Comparison of ENCODE assay signal across 10 cellular contexts in the genomic region with DNA sequence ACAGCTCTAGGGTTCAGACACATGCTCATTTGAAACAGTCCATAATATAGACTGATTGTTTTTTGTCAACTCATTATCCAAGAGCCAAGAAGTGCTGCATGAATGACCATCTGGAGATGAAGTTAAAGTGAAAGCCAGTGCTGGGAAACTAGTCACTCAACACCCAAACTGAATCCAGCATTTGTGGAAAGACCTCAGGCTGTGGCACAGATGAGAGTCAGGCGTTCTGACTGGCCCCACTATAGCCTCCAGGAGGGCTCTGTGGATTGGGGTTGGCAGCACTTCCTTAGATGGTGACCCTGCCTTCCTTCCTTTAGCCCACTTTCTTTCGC. TPM values are rescaled to one million over a fixed set of nuclear protein-coding genes. Genes with fewer than 3 reads are reported as not detected.
DNase-seq lines count a peak whose midpoint lies in the region; ATAC-seq and TF ChIP-seq lines count a peak whose summit lies in the region.
"Had no signal": no experiment of that assay in that cellular context is flagged by ENCODE, and none has a peak within 500 bp of the region (broad histone marks: within the 10 kb centered on the region; RNA-seq: fewer than 3 reads in every experiment).

No MANE protein-coding gene starts in this region.

- H3K27ac ChIP-seq in GM23338 (ENCODE audit: low read depth) (no peak overlapping the region), hepatocyte (no peak overlapping the region), psoas muscle (no peak overlapping the region)

- H3K36me3 ChIP-seq in GM23338 (ENCODE audit: insufficient read depth) (peaks cover 5% of the 10 kb centered on the region; the same call in 1 of the 2 replicates), hepatocyte (replicated peaks; ENCODE audit: insufficient read depth, low read depth) (no peaks in the 10 kb centered on the region), psoas muscle (ENCODE audit: insufficient read depth in 1 of 2, low read depth in 1 of 2) (no peaks in the 10 kb centered on the region)
- H3K36me3 ChIP-seq: MG63 had no signal

- H3K9me2 ChIP-seq in GM23338 (ENCODE audit: insufficient read depth), result no peaks in the 10 kb centered on the region
- H3K9me2 ChIP-seq in hepatocyte (replicated peaks; ENCODE audit: insufficient read depth), result no peaks in the 10 kb centered on the region

- DNase-seq in GM23338 (ENCODE audit: low spot score), result no peak
- no peak for DNase-seq in hepatocyte (ENCODE audit: low spot score)
- DNase-seq in psoas muscle, result no peak
- DNase-seq in GM10248 (ENCODE audit: extremely low spot score), result no peak
- no peak for DNase-seq in activated CD4-positive, alpha-beta memory T cell treated with anti-CD3 and anti-CD28 coated beads, Interleukin-2, amount 10 ng/mL, durations not matched to agents 7 days and 5 days
- DNase-seq: foreskin keratinocyte, GDM1, MG63 had no signal

- H3K79me2 ChIP-seq in GM23338 (replicated peaks; ENCODE audit: insufficient read depth) (peaks cover 20% of the 10 kb centered on the region), hepatocyte (no peaks in the 10 kb centered on the region)

- H3F3A ChIP-seq in GM23338 (replicated peaks; ENCODE audit: low read depth), result peaks cover 15% of the 10 kb centered on the region; the same call in 1 of the 2 replicates

- no peak for TF ChIP-seq CTCF in GM23338 (conservative IDR thresholded peaks at IDR 0.05; ENCODE audit: low read depth in 2 of 2)
- TF ChIP-seq CTCF in hepatocyte (IDR thresholded peaks at IDR 0.05; ENCODE audit: poor library complexity), result no peak
- no peak for TF ChIP-seq CTCF in psoas muscle (IDR thresholded peaks at IDR 0.05)
- no peak for TF ChIP-seq CTCF in GM10248 (IDR thresholded peaks at IDR 0.05; ENCODE audit: control extremely low read depth, extremely low read depth, low read depth, missing control alignments)

- H3K36me3 Mint-ChIP-seq in GM23338 (ENCODE audit: low read depth), result peaks cover 5% of the 10 kb centered on the region
- peaks cover 5% of the 10 kb centered on the region for H3K36me3 Mint-ChIP-seq in activated T-helper 17 cell treated with anti-CD3 and anti-CD28 coated beads, Interleukin-2, amount 50 U/mL, for 72 hours (ENCODE audit: low read depth)
- H3K36me3 Mint-ChIP-seq in activated CD4-positive, alpha-beta memory T cell treated with anti-CD3 and anti-CD28 coated beads, Interleukin-2, amount 10 ng/mL, durations not matched to agents 7 days and 5 days (ENCODE audit: low read depth), result peaks cover 3% of the 10 kb centered on the region

- H4K20me1 ChIP-seq in GM23338 (replicated peaks; ENCODE audit: insufficient read depth) (no peaks in the 10 kb centered on the region), hepatocyte (ENCODE audit: insufficient read depth, poor library complexity, severe bottlenecking) (no peaks in the 10 kb centered on the region)

- H3K9me3 ChIP-seq in hepatocyte (ENCODE audit: low read depth) (no peaks in the 10 kb centered on the region), psoas muscle (no peaks in the 10 kb centered on the region)
- H3K9me3 ChIP-seq: MG63 had no signal

- POLR2A ChIA-PET in GM10248 (lab: Yijun Ruan, JAX), result no interaction called here
- POLR2A ChIA-PET in activated CD4-positive, alpha-beta memory T cell treated with anti-CD3 and anti-CD28 coated beads, Interleukin-2, amount 10 ng/mL, durations not matched to agents 7 days and 5 days (lab: Charles Lee), result no interaction called here

- peaks cover 22% of the 10 kb centered on the region for H3K4me1 Mint-ChIP-seq in GM23338
- H3K4me1 Mint-ChIP-seq in activated T-helper 17 cell treated with anti-CD3 and anti-CD28 coated beads, Interleukin-2, amount 50 U/mL, for 72 hours, result peaks cover 13% of the 10 kb centered on the region
- H3K4me1 Mint-ChIP-seq in activated CD4-positive, alpha-beta memory T cell treated with anti-CD3 and anti-CD28 coated beads, Interleukin-2, amount 10 ng/mL, durations not matched to agents 7 days and 5 days, result peaks cover 19% of the 10 kb centered on the region

- peaks cover 33% of the 10 kb centered on the region for H3K27me3 ChIP-seq in GM23338 (ENCODE audit: insufficient read depth)
- H3K27me3 ChIP-seq in hepatocyte, result peaks cover 35% of the 10 kb centered on the region
- H3K27me3 ChIP-seq in psoas muscle (ENCODE audit: insufficient read depth in 3 of 3, low read length in 2 of 3), result peaks cover 0 to 29% (median 0%) of the 10 kb centered on the region in 3 donors
- H3K27me3 ChIP-seq: foreskin keratinocyte, MG63 had no signal

- no peaks in the 10 kb centered on the region; the same call in 2 of the 3 replicates for H3K9me3 Mint-ChIP-seq in GM23338
- no peaks in the 10 kb centered on the region for H3K9me3 Mint-ChIP-seq in activated T-helper 17 cell treated with anti-CD3 and anti-CD28 coated beads, Interleukin-2, amount 50 U/mL, for 72 hours
- H3K9me3 Mint-ChIP-seq in activated CD4-positive, alpha-beta memory T cell treated with anti-CD3 and anti-CD28 coated beads, Interleukin-2, amount 10 ng/mL, durations not matched to agents 7 days and 5 days, result no peaks in the 10 kb centered on the region

- H3K4me3 Mint-ChIP-seq in GM23338, result peak overlapping the region; percentile 97
- H3K4me3 Mint-ChIP-seq in activated T-helper 17 cell treated with anti-CD3 and anti-CD28 coated beads, Interleukin-2, amount 50 U/mL, for 72 hours, result peak overlapping the region; percentile 81
- no peak overlapping the region for H3K4me3 Mint-ChIP-seq in activated CD4-positive, alpha-beta memory T cell treated with anti-CD3 and anti-CD28 coated beads, Interleukin-2, amount 10 ng/mL, durations not matched to agents 7 days and 5 days

- H2AFZ ChIP-seq in GM23338 (no peak overlapping the region), hepatocyte (no peak overlapping the region)

- intact Hi-C loops in psoas muscle (cut with DNase I), result no loop called here

- peak overlapping the region; percentile 94 for H3K4me3 ChIP-seq in GM23338
- no peak overlapping the region for H3K4me3 ChIP-seq in hepatocyte
- H3K4me3 ChIP-seq in psoas muscle, result peak overlapping the region; percentile 70
- H3K4me3 ChIP-seq: MG63 had no signal

- CTCF ChIA-PET in GM10248 (lab: Yijun Ruan, JAX), result interaction anchor here (0.9 to 1.4 kb wide), 2 partner anchors 18 to 76 kb away, joined by 3 to 4 read pairs; partner anchors contain the start of gene EI24
- CTCF ChIA-PET in activated CD4-positive, alpha-beta memory T cell treated with anti-CD3 and anti-CD28 coated beads, Interleukin-2, amount 10 ng/mL, durations not matched to agents 7 days and 5 days (lab: Charles Lee), result interaction anchor here (0.6 kb wide), 1 partner anchor 22 kb away, joined by 3 read pairs; no protein-coding TSS in a partner anchor

- 52% methylated on average over 2 of the region's 2 CpGs for WGBS in hepatocyte (ENCODE audit: low lambda C conversion rate, missing lambda C conversion rate)
- 81 to 90% (median 84%) methylated on average over 2 of the region's 2 CpGs for WGBS in psoas muscle, 3 donors

- H3K27me3 Mint-ChIP-seq in GM23338 (ENCODE audit: insufficient read depth, low read depth, poor library complexity), result peaks cover 15% of the 10 kb centered on the region
- peaks cover 44% of the 10 kb centered on the region for H3K27me3 Mint-ChIP-seq in activated T-helper 17 cell treated with anti-CD3 and anti-CD28 coated beads, Interleukin-2, amount 50 U/mL, for 72 hours
- peaks cover 48% of the 10 kb centered on the region for H3K27me3 Mint-ChIP-seq in activated CD4-positive, alpha-beta memory T cell treated with anti-CD3 and anti-CD28 coated beads, Interleukin-2, amount 10 ng/mL, durations not matched to agents 7 days and 5 days

- H3K4me2 ChIP-seq in GM23338 (peak overlapping the region; percentile 85), hepatocyte (peak overlapping the region; percentile 96)

- no peak overlapping the region for H3K27ac Mint-ChIP-seq in GM23338
- no peak overlapping the region for H3K27ac Mint-ChIP-seq in activated T-helper 17 cell treated with anti-CD3 and anti-CD28 coated beads, Interleukin-2, amount 50 U/mL, for 72 hours
- H3K27ac Mint-ChIP-seq in activated CD4-positive, alpha-beta memory T cell treated with anti-CD3 and anti-CD28 coated beads, Interleukin-2, amount 10 ng/mL, durations not matched to agents 7 days and 5 days, result no peak overlapping the region

- peak; percentile 6; the same call in 2 of the 3 replicates for ATAC-seq in GM23338
- ATAC-seq in activated T-helper 17 cell treated with anti-CD3 and anti-CD28 coated beads, Interleukin-2, amount 50 U/mL, for 72 hours (replicated peaks), result no peak
- ATAC-seq in psoas muscle, result no peak
- ATAC-seq in HG03565 (IDR thresholded peaks at IDR 0.05; ENCODE audit: unreplicated experiment), result no peak

- peaks cover 25% of the 10 kb centered on the region for H3K4me1 ChIP-seq in GM23338 (ENCODE audit: insufficient read depth)
- H3K4me1 ChIP-seq in hepatocyte (ENCODE audit: insufficient read depth), result no peaks in the 10 kb centered on the region
- no peaks in the 10 kb centered on the region for H3K4me1 ChIP-seq in psoas muscle
- H3K4me1 ChIP-seq: foreskin keratinocyte had no signal

RNA-seq across cellular contexts. Expression of gene FEZ1, which starts 2.1 kb away (rescaled TPM):
- 43.5 and 55.5 TPM in 2 replicates for total RNA-seq in GM23338 (2014; rRNA removed; shearing (Covaris generic))
- polyA plus RNA-seq in GM23338 (2016; fragmentation: Nextera tagmentation; extraction: Ambion mirVana), result 34.5 and 35.1 TPM in 2 replicates
- 1 to 10 TPM; 2.4 to 3.3 TPM for total RNA-seq in activated T-helper 17 cell treated with anti-CD3 and anti-CD28 coated beads, Interleukin-2, amount 50 U/mL, for 72 hours
- 11.0 and 13.2 TPM in 2 replicates for total RNA-seq in hepatocyte
- polyA plus RNA-seq in hepatocyte, result 12.1 and 18.5 TPM in 2 replicates
- 1 to 10 TPM; 2.4 to 4.5 (median 3.9) TPM for total RNA-seq in psoas muscle
- 1 to 10 TPM; 2.3 to 7.6 (median 2.8) TPM for polyA plus RNA-seq in psoas muscle
- total RNA-seq in activated CD4-positive, alpha-beta memory T cell treated with anti-CD3 and anti-CD28 coated beads, Interleukin-2, amount 10 ng/mL, durations not matched to agents 7 days and 5 days, result 1 to 10 TPM; 2.1 to 2.3 TPM
